ENCODE assay signal across 17 cellular contexts in genomic region chr11:64753380-64754123, GRCh38. TPM values are rescaled to one million over a fixed set of nuclear protein-coding genes. Genes with fewer than 3 reads are reported as not detected.
A peak's percentile ranks its signal among the peaks of the same experiment; 100 is the strongest.
DNase-seq lines count a peak whose midpoint lies in the region; ATAC-seq and TF ChIP-seq lines count a peak whose summit lies in the region.
"Had no signal": no experiment of that assay in that cellular context is flagged by ENCODE, and none has a peak within 500 bp of the region (broad histone marks: within the 10 kb centered on the region; RNA-seq: fewer than 3 reads in every experiment).

No MANE protein-coding gene starts in this region.

- H3K9me3 Mint-ChIP-seq in activated CD4-positive, alpha-beta T cell treated with anti-CD3 and anti-CD28 coated beads, Interleukin-2, amount 10 ng/mL, durations not matched to agents 7 days and 5 days, result no peaks in the 10 kb centered on the region
- H3K9me3 Mint-ChIP-seq in activated CD8-positive, alpha-beta T cell treated with anti-CD3 and anti-CD28 coated beads for 36 hours, result no peaks in the 10 kb centered on the region

- no peak overlapping the region for H3K4me3 ChIP-seq in gastrocnemius medialis
- H3K4me3 ChIP-seq: BLaER1 treated with 17β-estradiol and CSF1 and Interleukin-3, amounts not matched to agents 10 nM and 100 nM had no signal

- H3K4me1 ChIP-seq in gastrocnemius medialis, result peaks cover 40 to 59% of the 10 kb centered on the region in 2 donors

- CTCF ChIA-PET in activated CD4-positive, alpha-beta T cell treated with anti-CD3 and anti-CD28 coated beads, Interleukin-2, amount 10 ng/mL, durations not matched to agents 7 days and 5 days (lab: Charles Lee), result interaction anchor here (2.1 to 2.4 kb wide), 2 partner anchors 11 kb away, joined by 9 to 10 read pairs; partner anchors contain the start of gene RASGRP2
- CTCF ChIA-PET in activated CD8-positive, alpha-beta T cell treated with anti-CD3 and anti-CD28 coated beads for 36 hours (lab: Charles Lee), result interaction anchor here (3.0 kb wide), 1 partner anchor 15 kb away, joined by 6 read pairs; no protein-coding TSS in a partner anchor

- peaks cover 0 to 57% of the 10 kb centered on the region in 2 donors for H3K36me3 ChIP-seq in gastrocnemius medialis

- ATAC-seq in activated CD8-positive, alpha-beta T cell treated with anti-CD3 and anti-CD28 coated beads for 36 hours, result peak; percentile 19
- ATAC-seq in gastrocnemius medialis, result no peak

- no peak for DNase-seq in activated CD4-positive, alpha-beta T cell treated with anti-CD3 and anti-CD28 coated beads, Interleukin-2, amount 10 ng/mL, durations not matched to agents 7 days and 5 days
- no peak for DNase-seq in activated CD4-positive, alpha-beta T cell treated with anti-CD3 and anti-CD28 coated beads for 1 hour
- no peak for DNase-seq in activated CD8-positive, alpha-beta T cell treated with anti-CD3 and anti-CD28 coated beads for 36 hours
- DNase-seq in islet precursor cell, result peak; percentile 27
- peak in 1 of 2 donors; percentile 33 for DNase-seq in gastrocnemius medialis
- DNase-seq in DMS53 (lab: John Stamatoyannopoulos, UW), result no peak
- no peak for DNase-seq in EL
- no peak for DNase-seq in amniotic stem cell (lab: John Stamatoyannopoulos, UW)
- DNase-seq: DMS 273 treated with DMSO at 0.1 percent for 48 hours, NCI-H1092, NCI-H1694, NCI-H2107, NCI-H345, NCI-H69 had no signal

- POLR2A ChIA-PET in activated CD4-positive, alpha-beta T cell treated with anti-CD3 and anti-CD28 coated beads, Interleukin-2, amount 10 ng/mL, durations not matched to agents 7 days and 5 days (lab: Charles Lee), result no interaction called here
- POLR2A ChIA-PET in activated CD8-positive, alpha-beta T cell treated with anti-CD3 and anti-CD28 coated beads for 36 hours (lab: Charles Lee), result interaction anchor here (16.1 kb wide), 1 partner anchor 14 kb away, joined by 331 read pairs; the partner anchor contains the start of genes PYGM and SF1

- no peak overlapping the region for H3K4me3 Mint-ChIP-seq in activated CD4-positive, alpha-beta T cell treated with anti-CD3 and anti-CD28 coated beads, Interleukin-2, amount 10 ng/mL, durations not matched to agents 7 days and 5 days
- no peak overlapping the region for H3K4me3 Mint-ChIP-seq in activated CD8-positive, alpha-beta T cell treated with anti-CD3 and anti-CD28 coated beads for 36 hours

- no peak for TF ChIP-seq POLR2A in gastrocnemius medialis (IDR thresholded peaks at IDR 0.05)

- H3K27me3 ChIP-seq in gastrocnemius medialis, result no peaks in the 10 kb centered on the region
- H3K27me3 ChIP-seq: BLaER1 treated with 17β-estradiol and CSF1 and Interleukin-3, amounts not matched to agents 10 nM and 100 nM had no signal

- H3K9me3 ChIP-seq in gastrocnemius medialis, result no peaks in the 10 kb centered on the region
- H3K9me3 ChIP-seq: BLaER1 treated with 17β-estradiol and CSF1 and Interleukin-3, amounts not matched to agents 10 nM and 100 nM had no signal

- peak overlapping the region; percentile 57 for H3K27ac Mint-ChIP-seq in activated CD4-positive, alpha-beta T cell treated with anti-CD3 and anti-CD28 coated beads, Interleukin-2, amount 10 ng/mL, durations not matched to agents 7 days and 5 days
- no peak overlapping the region for H3K27ac Mint-ChIP-seq in activated CD8-positive, alpha-beta T cell treated with anti-CD3 and anti-CD28 coated beads for 36 hours

- TF ChIP-seq CTCF in activated CD8-positive, alpha-beta T cell treated with anti-CD3 and anti-CD28 coated beads for 36 hours (IDR thresholded peaks at IDR 0.05), result no peak
- TF ChIP-seq CTCF in gastrocnemius medialis (IDR thresholded peaks at IDR 0.05 in 4 of 5, conservative IDR thresholded peaks at IDR 0.05 in 1 of 5), result no peak

- H3K27me3 Mint-ChIP-seq in activated CD4-positive, alpha-beta T cell treated with anti-CD3 and anti-CD28 coated beads, Interleukin-2, amount 10 ng/mL, durations not matched to agents 7 days and 5 days, result no peaks in the 10 kb centered on the region
- H3K27me3 Mint-ChIP-seq in activated CD8-positive, alpha-beta T cell treated with anti-CD3 and anti-CD28 coated beads for 36 hours, result no peaks in the 10 kb centered on the region

- H3K4me1 Mint-ChIP-seq in activated CD4-positive, alpha-beta T cell treated with anti-CD3 and anti-CD28 coated beads, Interleukin-2, amount 10 ng/mL, durations not matched to agents 7 days and 5 days, result peaks cover 27% of the 10 kb centered on the region
- H3K4me1 Mint-ChIP-seq in activated CD8-positive, alpha-beta T cell treated with anti-CD3 and anti-CD28 coated beads for 36 hours (ENCODE audit: low read depth), result peaks cover 10% of the 10 kb centered on the region

- H3K36me3 Mint-ChIP-seq in activated CD4-positive, alpha-beta T cell treated with anti-CD3 and anti-CD28 coated beads, Interleukin-2, amount 10 ng/mL, durations not matched to agents 7 days and 5 days (ENCODE audit: low read depth), result peaks cover 22% of the 10 kb centered on the region
- peaks cover 10% of the 10 kb centered on the region for H3K36me3 Mint-ChIP-seq in activated CD8-positive, alpha-beta T cell treated with anti-CD3 and anti-CD28 coated beads for 36 hours (ENCODE audit: low read depth)

- intact Hi-C loops in activated CD8-positive, alpha-beta T cell treated with anti-CD3 and anti-CD28 coated beads for 36 hours (cut with micrococcal nuclease), result no loop called here
- intact Hi-C loops in gastrocnemius medialis (cut with DNase I; ENCODE audit: low total_unique reads), result no loop called here

- in situ Hi-C loops in gastrocnemius medialis (cut with MboI; ENCODE audit: low sequenced_read_pairs in 4 of 4), result no loop called here

- H3K27ac ChIP-seq in gastrocnemius medialis, result peak overlapping the region; percentile 91 to 99 (median 94)
- H3K27ac ChIP-seq: 22Rv1; BLaER1 treated with 17β-estradiol and CSF1 and Interleukin-3, amounts not matched to agents 10 nM and 100 nM; RWPE1 had no signal

RNA-seq across cellular contexts. Expression of gene PYGM, which starts 6.2 kb away (rescaled TPM):
- 1 to 10 TPM; 3.9 to 4.3 TPM for total RNA-seq in activated CD4-positive, alpha-beta T cell treated with anti-CD3 and anti-CD28 coated beads, Interleukin-2, amount 10 ng/mL, durations not matched to agents 7 days and 5 days
- total RNA-seq in activated CD8-positive, alpha-beta T cell treated with anti-CD3 and anti-CD28 coated beads for 36 hours, result 1 to 10 TPM; 1.2 to 3.3 TPM
- total RNA-seq in gastrocnemius medialis, result 1,000 to 10,000 TPM in 3 of 4 donors, 100 to 1,000 TPM in 1; 881 to 2,858 (median 1,836) TPM

RNA-seq across cellular contexts. Expression of gene RASGRP2, which starts 9.6 kb away (rescaled TPM):
- total RNA-seq in activated CD4-positive, alpha-beta T cell treated with anti-CD3 and anti-CD28 coated beads, Interleukin-2, amount 10 ng/mL, durations not matched to agents 7 days and 5 days, result 100 to 1,000 TPM; 293 to 300 TPM
- total RNA-seq in activated CD8-positive, alpha-beta T cell treated with anti-CD3 and anti-CD28 coated beads for 36 hours, result 1 to 10 TPM; 7.8 to 8.2 TPM
- total RNA-seq in gastrocnemius medialis, result 10 to 100 TPM in 1 of 4 donors, 1 to 10 TPM in 3; 2.9 to 10.9 (median 7.1) TPM

RNA-seq across cellular contexts. Expression of gene SF1, which starts 24.8 kb away (rescaled TPM):
- total RNA-seq in activated CD4-positive, alpha-beta T cell treated with anti-CD3 and anti-CD28 coated beads, Interleukin-2, amount 10 ng/mL, durations not matched to agents 7 days and 5 days, result 100 to 1,000 TPM; 435 to 456 TPM
- total RNA-seq in activated CD8-positive, alpha-beta T cell treated with anti-CD3 and anti-CD28 coated beads for 36 hours, result 100 to 1,000 TPM; 325 to 342 TPM
- total RNA-seq in gastrocnemius medialis, result 100 to 1,000 TPM; 171 to 249 (median 193) TPM

RNA-seq across cellular contexts. Expression of gene NRXN2, which starts 30.6 kb away (rescaled TPM):
- total RNA-seq in activated CD4-positive, alpha-beta T cell treated with anti-CD3 and anti-CD28 coated beads, Interleukin-2, amount 10 ng/mL, durations not matched to agents 7 days and 5 days, result under 1 TPM; 0.07 to 0.15 TPM
- under 1 TPM; 0.07 to 0.22 TPM for total RNA-seq in activated CD8-positive, alpha-beta T cell treated with anti-CD3 and anti-CD28 coated beads for 36 hours
- total RNA-seq in gastrocnemius medialis, result 1 to 10 TPM in 2 of 4 donors, under 1 TPM in 2; 0.15 to 6.2 (median 1.8) TPM

RNA-seq across cellular contexts. Expression of gene MAP4K2, which starts 49.5 kb away (rescaled TPM):
- 10 to 100 TPM; 86.6 to 91.2 TPM for total RNA-seq in activated CD4-positive, alpha-beta T cell treated with anti-CD3 and anti-CD28 coated beads, Interleukin-2, amount 10 ng/mL, durations not matched to agents 7 days and 5 days
- total RNA-seq in activated CD8-positive, alpha-beta T cell treated with anti-CD3 and anti-CD28 coated beads for 36 hours, result 10 to 100 TPM; 56.4 to 58.0 TPM
- 10 to 100 TPM in 1 of 4 donors, 1 to 10 TPM in 3; 4.3 to 14.8 (median 6.2) TPM for total RNA-seq in gastrocnemius medialis

Comparison
In these comparisons a context has a peak if more than half of its experiments do, and no peak if none do; other contexts are left out.
1. RNA of gene PYGM, which starts 6.2 kb away (total RNA-seq): 881 to 2,858 TPM in gastrocnemius medialis; 3.9 to 4.3 TPM in activated CD4-positive, alpha-beta T cell treated with anti-CD3 and anti-CD28 coated beads, Interleukin-2, amount 10 ng/mL, durations not matched to agents 7 days and 5 days and 1.2 to 3.3 TPM in activated CD8-positive, alpha-beta T cell treated with anti-CD3 and anti-CD28 coated beads for 36 hours; every median in the first group is over 100 times any median in the second.
2. RNA of gene RASGRP2, which starts 9.6 kb away (total RNA-seq): 293 to 300 TPM in activated CD4-positive, alpha-beta T cell treated with anti-CD3 and anti-CD28 coated beads, Interleukin-2, amount 10 ng/mL, durations not matched to agents 7 days and 5 days; 2.9 to 10.9 TPM in gastrocnemius medialis and 7.8 to 8.2 TPM in activated CD8-positive, alpha-beta T cell treated with anti-CD3 and anti-CD28 coated beads for 36 hours; every median in the first group is over 10 times any median in the second.